ENCODE assay signal across 10 cellular contexts in genomic region chr4:168636506-168637176, GRCh38.
DNase-seq lines count a peak whose midpoint lies in the region; ATAC-seq, FAIRE-seq and TF ChIP-seq lines count a peak whose summit lies in the region.
"Had no signal": no experiment of that assay in that cellular context is flagged by ENCODE, and none has a peak within 500 bp of the region (broad histone marks: within the 10 kb centered on the region; RNA-seq: fewer than 3 reads in every experiment).

No MANE protein-coding gene starts in this region.

- no peaks in the 10 kb centered on the region for H3K9me3 Mint-ChIP-seq in endothelial cell (ENCODE audit: unreplicated experiment)
- H3K9me3 Mint-ChIP-seq: activated naive CD4-positive, alpha-beta T cell treated with anti-CD3 and anti-CD28 coated beads, Interleukin-2, amount 50 U/mL, for 24 hours had no signal

- H3K4me1 Mint-ChIP-seq in endothelial cell (ENCODE audit: unreplicated experiment): peaks cover 6% of the 10 kb centered on the region

- BruUV-seq in IMR-90 (replicated peaks; lab: Mats Ljungman, UMichigan): no TSS peak
- BruUV-seq in endothelial cell of umbilical vein (replicated peaks; lab: Mats Ljungman, UMichigan): no TSS peak

- H3K9me3 ChIP-seq in IMR-90 (ENCODE audit: control insufficient read depth, insufficient read depth, low read length): no peaks in the 10 kb centered on the region
- no peaks in the 10 kb centered on the region for H3K9me3 ChIP-seq in endothelial cell of umbilical vein (replicated peaks; ENCODE audit: control insufficient read depth, insufficient read depth, low read length)
- no peaks in the 10 kb centered on the region for H3K9me3 ChIP-seq in mesodermal cell (ENCODE audit: control insufficient read depth, low read length)
- no peaks in the 10 kb centered on the region for H3K9me3 ChIP-seq in thyroid gland

- H3K27me3 Mint-ChIP-seq in endothelial cell (ENCODE audit: unreplicated experiment): peaks cover 3% of the 10 kb centered on the region

- H3K79me2 ChIP-seq in endothelial cell of umbilical vein (ENCODE audit: control insufficient read depth, insufficient read depth, low read length): no peaks in the 10 kb centered on the region

- dilution Hi-C loops in IMR-90 (cut with HindIII; ENCODE audit: low sequenced_read_pairs, unreplicated experiment): no loop called here
- dilution Hi-C loops in endothelial cell of umbilical vein (cut with MboI; ENCODE audit: extremely low pct_ligation_motif_present, low sequenced_read_pairs): no loop called here

- no peak; the same call in 1 of the 2 replicates for TF ChIP-seq RAD21 in IMR-90 (IDR thresholded peaks at IDR 0.05; ENCODE audit: low read length)

- TF ChIP-seq POLR2A in IMR-90 (IDR thresholded peaks at IDR 0.05; ENCODE audit: low read depth, low read length): 0 out of 2 replicates have a peak, but pooled peaks have one; percentile 36
- TF ChIP-seq POLR2A in endothelial cell of umbilical vein (IDR thresholded peaks at IDR 0.05; ENCODE audit: low read depth, low read length): no peak
- peak in 1 of 2 donors; percentile 48 for TF ChIP-seq POLR2A in thyroid gland (IDR thresholded peaks at IDR 0.05)

- H3K9ac ChIP-seq in IMR-90 (ENCODE audit: low read depth, low read length): peak overlapping the region; percentile 19
- peak overlapping the region; percentile 46 for H3K9ac ChIP-seq in endothelial cell of umbilical vein (replicated peaks; ENCODE audit: extremely low read depth, insufficient read depth, low read length)

- 0% methylated on average over 1 of the region's 3 CpGs; no CpG with 5 or more reads in 1 of the 2 experiments for WGBS in IMR-90 (ENCODE audit: extremely low coverage in 2 of 2, insufficient read length in 1 of 2), 2 experiments
- 69 to 70% methylated on average over 3 of the region's 3 CpGs for WGBS in mesodermal cell (ENCODE audit: insufficient coverage in 2 of 2), 2 experiments
- 20 to 30% methylated on average over 3 of the region's 3 CpGs for WGBS in thyroid gland, 2 donors

- no peaks in the 10 kb centered on the region for H3K36me3 Mint-ChIP-seq in endothelial cell (ENCODE audit: low read depth, unreplicated experiment)
- H3K36me3 Mint-ChIP-seq: activated naive CD4-positive, alpha-beta T cell treated with anti-CD3 and anti-CD28 coated beads, Interleukin-2, amount 50 U/mL, for 24 hours had no signal

- H3K79me1 ChIP-seq in IMR-90 (ENCODE audit: low read depth in 1 of 2, low read length in 2 of 2): peaks cover 0 to 32% of the 10 kb centered on the region in 2 experiments; a peak in 2 of 4 replicates

- H2AFZ ChIP-seq in IMR-90 (replicated peaks; ENCODE audit: low read length, poor library complexity): peak overlapping the region; percentile 80
- H2AFZ ChIP-seq in endothelial cell of umbilical vein (ENCODE audit: low read depth, low read length): peak overlapping the region; percentile 92

- H3K36me3 ChIP-seq in IMR-90 (ENCODE audit: control insufficient read depth, insufficient read depth, low read length) (no peaks in the 10 kb centered on the region), endothelial cell of umbilical vein (ENCODE audit: control insufficient read depth in 2 of 2, extremely low read depth in 1 of 2, insufficient read depth in 2 of 2, low read length in 2 of 2) (no peaks in the 10 kb centered on the region), mesodermal cell (ENCODE audit: control insufficient read depth, insufficient read depth, low read length) (peaks cover 6% of the 10 kb centered on the region), thyroid gland (no peaks in the 10 kb centered on the region)

- peak overlapping the region; percentile 91 for H3K4me2 ChIP-seq in IMR-90 (ENCODE audit: low read depth, low read length)
- peak overlapping the region; percentile 52 for H3K4me2 ChIP-seq in endothelial cell of umbilical vein (ENCODE audit: insufficient read depth, low read length)

- peak overlapping the region; percentile 96 for H3K18ac ChIP-seq in IMR-90 (ENCODE audit: low read depth, low read length)

- in situ Hi-C loops in IMR-90 (cut with MboI; ENCODE audit: low sequenced_read_pairs): no loop called here

- H3K14ac ChIP-seq in IMR-90 (replicated peaks; ENCODE audit: low read depth, low read length): peak overlapping the region; percentile 90

- intact Hi-C loops in IMR-90 (cut with micrococcal nuclease): loop anchor here (2.0 kb wide), 1 partner anchor 280 kb away; no protein-coding TSS in a partner anchor
- intact Hi-C loops in endothelial cell of umbilical vein (cut with micrococcal nuclease): no loop called here
- intact Hi-C loops in thyroid gland (cut with DNase I): no loop called here

- H3K27ac Mint-ChIP-seq in endothelial cell (ENCODE audit: unreplicated experiment): no peak overlapping the region
- H3K27ac Mint-ChIP-seq: activated naive CD4-positive, alpha-beta T cell treated with anti-CD3 and anti-CD28 coated beads, Interleukin-2, amount 50 U/mL, for 24 hours had no signal

- H2BK20ac ChIP-seq in IMR-90 (ENCODE audit: low read depth, low read length): peak overlapping the region; percentile 97

- H4K20me1 ChIP-seq in IMR-90 (ENCODE audit: insufficient read depth, low read length): no peaks in the 10 kb centered on the region
- no peaks in the 10 kb centered on the region for H4K20me1 ChIP-seq in endothelial cell of umbilical vein (replicated peaks; ENCODE audit: control insufficient read depth, extremely low read depth, insufficient read depth, low read length)

- H3K56ac ChIP-seq in IMR-90 (ENCODE audit: extremely low read depth, insufficient read depth, low read length): peak overlapping the region; percentile 79

- H3K27ac ChIP-seq in IMR-90 (ENCODE audit: insufficient read depth, low read length): peak overlapping the region; percentile 77
- peak overlapping the region; percentile 52 for H3K27ac ChIP-seq in endothelial cell of umbilical vein (ENCODE audit: insufficient read depth, low read depth, low read length)
- H3K27ac ChIP-seq in mesodermal cell (ENCODE audit: low read depth, low read length, severe bottlenecking): peak overlapping the region; percentile 95
- H3K27ac ChIP-seq in thyroid gland: peak overlapping the region; percentile 84 to 95 (median 88)

- DNase-seq in IMR-90: peak; percentile 88
- peak; percentile 58 for DNase-seq in endothelial cell of umbilical vein (ENCODE audit: low read depth, low spot score)
- DNase-seq in thyroid gland: peak; percentile 53
- no peak for DNase-seq in endothelial cell (ENCODE audit: low spot score)
- no peak for DNase-seq in activated naive CD4-positive, alpha-beta T cell treated with Interleukin-2 at 50 U/mL for 16 hours

- H3K27me3 ChIP-seq in IMR-90 (ENCODE audit: control insufficient read depth, insufficient read depth, low read length): no peaks in the 10 kb centered on the region
- no peaks in the 10 kb centered on the region for H3K27me3 ChIP-seq in endothelial cell of umbilical vein (ENCODE audit: control insufficient read depth in 2 of 2, insufficient read depth in 2 of 2, low read length in 2 of 2)
- H3K27me3 ChIP-seq in thyroid gland: no peaks in the 10 kb centered on the region

- H3K4me3 Mint-ChIP-seq in endothelial cell (ENCODE audit: unreplicated experiment): no peak overlapping the region
- H3K4me3 Mint-ChIP-seq: activated naive CD4-positive, alpha-beta T cell treated with anti-CD3 and anti-CD28 coated beads, Interleukin-2, amount 50 U/mL, for 24 hours had no signal

- H3K4me3 ChIP-seq in IMR-90 (ENCODE audit: insufficient read depth, low read depth, low read length) (no peak overlapping the region; the same call in 1 of the 2 replicates), endothelial cell of umbilical vein (replicated peaks in 1 of 3; ENCODE audit: insufficient read depth in 1 of 3, low read depth in 1 of 3, low read length in 3 of 3) (no peak overlapping the region), mesodermal cell (ENCODE audit: extremely low read depth, insufficient read depth, low read length, poor library complexity, severe bottlenecking) (no peak overlapping the region), thyroid gland (replicated peaks in 1 of 3) (no peak overlapping the region)

- FAIRE-seq in endothelial cell of umbilical vein (lab: Jason Lieb, UNC): peak; percentile 24
- FAIRE-seq: frontal cortex had no signal

- peak; percentile 62 for ATAC-seq in IMR-90 (ENCODE audit: low read depth)
- no peak for ATAC-seq in GM19328 (IDR thresholded peaks at IDR 0.05; ENCODE audit: unreplicated experiment)
- ATAC-seq in GM18520 (IDR thresholded peaks at IDR 0.05; ENCODE audit: unreplicated experiment): no peak

- TF ChIP-seq CTCF in IMR-90 (conservative IDR thresholded peaks at IDR 0.05; ENCODE audit: low read depth, low read length): no peak
- TF ChIP-seq CTCF in endothelial cell of umbilical vein (IDR thresholded peaks at IDR 0.05; ENCODE audit: extremely low read depth in 1 of 2, insufficient read depth in 1 of 2, low read depth in 1 of 2, low read length in 2 of 2): no peak
- TF ChIP-seq CTCF in thyroid gland (IDR thresholded peaks at IDR 0.05): no peak
- no peak for TF ChIP-seq CTCF in endothelial cell (IDR thresholded peaks at IDR 0.05; ENCODE audit: unreplicated experiment)

- peak overlapping the region; percentile 95 for H4K91ac ChIP-seq in IMR-90 (ENCODE audit: insufficient read depth, low read depth, low read length)

- peaks cover 16% of the 10 kb centered on the region for H3K9me1 ChIP-seq in IMR-90 (ENCODE audit: insufficient read depth, low read length)
- no peaks in the 10 kb centered on the region for H3K9me1 ChIP-seq in endothelial cell of umbilical vein (replicated peaks; ENCODE audit: control insufficient read depth, extremely low read depth, insufficient read depth, low read length)

- peak overlapping the region; percentile 98 for H2BK120ac ChIP-seq in IMR-90 (ENCODE audit: low read depth, low read length)

- peak overlapping the region; percentile 95 for H2BK5ac ChIP-seq in IMR-90 (ENCODE audit: low read depth, low read length, poor library complexity, severe bottlenecking)

- POLR2A ChIA-PET in IMR-90 (lab: Charles Lee; ENCODE audit: unreplicated experiment): interaction anchor here (0.7 kb wide), 1 partner anchor 179 kb away, joined by 3 read pairs; no protein-coding TSS in a partner anchor
- POLR2A ChIA-PET in endothelial cell of umbilical vein (lab: Charles Lee): interaction anchor here (0.6 kb wide), 1 partner anchor 36 kb away, joined by 3 read pairs; no protein-coding TSS in a partner anchor

- peak overlapping the region; percentile 25 to 81; a peak in 3 of 4 replicates for H4K8ac ChIP-seq in IMR-90 (ENCODE audit: low read depth in 2 of 2, low read length in 2 of 2)

- peak overlapping the region; percentile 81 for H2AK5ac ChIP-seq in IMR-90 (ENCODE audit: low read depth, low read length)

- CTCF ChIA-PET in IMR-90 (lab: Yijun Ruan, JAX) (interaction anchor here (1.0 to 1.7 kb wide), 2 partner anchors 9 to 51 kb away, joined by 3 to 5 read pairs; no protein-coding TSS in a partner anchor), endothelial cell of umbilical vein (lab: Charles Lee) (interaction anchor here (0.8 to 2.3 kb wide), 11 partner anchors 12 to 123 kb away, joined by 3 to 9 read pairs (median 3); no protein-coding TSS in a partner anchor)

- peak overlapping the region; percentile 91 for H4K5ac ChIP-seq in IMR-90 (ENCODE audit: low read depth, low read length)

- peak overlapping the region; percentile 96 for H3K23ac ChIP-seq in IMR-90 (ENCODE audit: low read depth, low read length)

- H3K4ac ChIP-seq in IMR-90 (ENCODE audit: low read depth, low read length): peak overlapping the region; percentile 96

- H2BK15ac ChIP-seq in IMR-90 (ENCODE audit: low read depth, low read length): peak overlapping the region; percentile 89

- no peak overlapping the region for H2AK9ac ChIP-seq in IMR-90 (replicated peaks; ENCODE audit: low read depth, low read length, poor library complexity)

- peaks cover 26% of the 10 kb centered on the region for H3K4me1 ChIP-seq in IMR-90 (ENCODE audit: control insufficient read depth, insufficient read depth, low read length)
- H3K4me1 ChIP-seq in endothelial cell of umbilical vein (ENCODE audit: control insufficient read depth, extremely low read depth, insufficient read depth, low read length): peaks cover 20% of the 10 kb centered on the region
- H3K4me1 ChIP-seq in mesodermal cell (ENCODE audit: control insufficient read depth, insufficient read depth, low read length, poor library complexity, severe bottlenecking): peaks cover 51% of the 10 kb centered on the region
- peaks cover 61 to 74% of the 10 kb centered on the region in 2 donors for H3K4me1 ChIP-seq in thyroid gland

Comparison
In these comparisons a context has a peak if more than half of its experiments do, and no peak if none do; other contexts are left out.
1. DNase-seq: peak in IMR-90 (single experiment), endothelial cell of umbilical vein (single experiment) and thyroid gland (2 of 2); none in endothelial cell (single experiment) and activated naive CD4-positive, alpha-beta T cell treated with Interleukin-2 at 50 U/mL for 16 hours (single experiment).
2. Peak in every context shown above with its lines, with median percentiles within 50 percentile points of each other: H3K27ac ChIP-seq.